In genomic region chr20:50370036-50370566, GRCh38 we compare ENCODE assay signal across 13 cellular contexts.
"Had no signal": no experiment of that assay in that cellular context is flagged by ENCODE, and none has a peak within 500 bp of the region (broad histone marks: within the 10 kb centered on the region; RNA-seq: fewer than 3 reads in every experiment).

No MANE protein-coding gene starts in this region.

- H3K27ac ChIP-seq: cardiac muscle cell, left ventricle myocardium inferior, WERI-Rb-1 had no signal

- ATAC-seq: activated CD8-positive, alpha-beta memory T cell treated with anti-CD3 and anti-CD28 coated beads, Interleukin-2, amount 10 ng/mL, durations not matched to agents 7 days and 5 days; T-helper 17 cell had no signal

- FAIRE-seq: keratinocyte, urothelium cell line had no signal

- H3K36me3 ChIP-seq: cardiac muscle cell, left ventricle myocardium inferior, WERI-Rb-1 had no signal

- DNase-seq: activated CD4-positive, alpha-beta T cell treated with anti-CD3 and anti-CD28 coated beads, Interleukin-2, amount 50 U/mL, for 48 hours; activated CD8-positive, alpha-beta memory T cell treated with anti-CD3 and anti-CD28 coated beads, Interleukin-2, amount 10 ng/mL, durations not matched to agents 7 days and 5 days; activated naive CD4-positive, alpha-beta T cell treated with anti-CD3 and anti-CD28 coated beads, Interleukin-2, amount 10 ng/mL, durations not matched to agents 7 days and 5 days; activated T-cell treated with anti-CD3 and anti-CD28 coated beads, Interleukin-2, amount 50 U/mL, for 1 hour; left ventricle myocardium inferior; stimulated activated CD4-positive, alpha-beta T cell treated with anti-CD3 and anti-CD28 coated beads, Interleukin-15, amount 100 ng/mL, for 24 hours; stimulated activated CD4-positive, alpha-beta T cell treated with anti-CD3 and anti-CD28 coated beads, Interleukin-4, amount 100 ng/mL, for 1 hour; stimulated activated naive CD4-positive, alpha-beta T cell treated with Interleukin-2 at 50 U/mL for 16 hours; T-helper 17 cell; WERI-Rb-1 had no signal

- H3K4me3 ChIP-seq: cardiac muscle cell, left ventricle myocardium inferior had no signal

- H3K27me3 ChIP-seq: cardiac muscle cell had no signal
